In genomic region chr11:12180257-12181205, GRCh38 we compare ENCODE assay signal across 11 cellular contexts.
DNase-seq lines count a peak whose midpoint lies in the region; ATAC-seq and TF ChIP-seq lines count a peak whose summit lies in the region.
"Had no signal": no experiment of that assay in that cellular context is flagged by ENCODE, and none has a peak within 500 bp of the region (broad histone marks: within the 10 kb centered on the region; RNA-seq: fewer than 3 reads in every experiment).

No MANE protein-coding gene starts in this region.

- DNase-seq in AG04450 (ENCODE audit: low read depth, low spot score) (no peak), HK-2 (ENCODE audit: unreplicated experiment) (peak; percentile 55), brain microvascular endothelial cell (peak; percentile 74), myocyte (ENCODE audit: low read depth) (peak; percentile 41), pons (ENCODE audit: low spot score) (no peak), gastrocnemius medialis (no peak), COLO829 (ENCODE audit: low spot score) (no peak)
- DNase-seq in activated CD4-positive, alpha-beta T cell treated with anti-CD3 and anti-CD28 coated beads for 4 hours: no peak
- DNase-seq: activated naive CD8-positive, alpha-beta T cell treated with anti-CD3 and anti-CD28 coated beads, Interleukin-2, amount 50 U/mL, for 24 hours had no signal

- peaks cover 6 to 17% of the 10 kb centered on the region in 2 donors for H3K4me1 ChIP-seq in gastrocnemius medialis

- TF ChIP-seq POLR2A in gastrocnemius medialis (IDR thresholded peaks at IDR 0.05): no peak

- H3K27me3 ChIP-seq in AG04450 (ENCODE audit: control insufficient read depth, insufficient read depth, low read length) (no peaks in the 10 kb centered on the region), brain microvascular endothelial cell (replicated peaks) (no peaks in the 10 kb centered on the region), gastrocnemius medialis (no peaks in the 10 kb centered on the region)
- H3K27me3 ChIP-seq: BLaER1 treated with 17β-estradiol and CSF1 and Interleukin-3, amounts not matched to agents 10 nM and 100 nM had no signal

- intact Hi-C loops in gastrocnemius medialis (cut with DNase I; ENCODE audit: low total_unique reads): no loop called here

- H3K9me3 ChIP-seq in AG04450 (ENCODE audit: control insufficient read depth, insufficient read depth, low read length) (no peaks in the 10 kb centered on the region), gastrocnemius medialis (no peaks in the 10 kb centered on the region)
- H3K9me3 ChIP-seq: BLaER1 treated with 17β-estradiol and CSF1 and Interleukin-3, amounts not matched to agents 10 nM and 100 nM had no signal

- in situ Hi-C loops in brain microvascular endothelial cell (cut with HindIII; ENCODE audit: low pct_ligation_motif_present, low sequenced_read_pairs) (no loop called here), gastrocnemius medialis (cut with MboI; ENCODE audit: low sequenced_read_pairs in 4 of 4) (no loop called here)

- peak overlapping the region; percentile 35 for H3K27ac ChIP-seq in AG04450 (ENCODE audit: low read depth, low read length)
- H3K27ac ChIP-seq in brain microvascular endothelial cell: peak overlapping the region; percentile 99
- H3K27ac ChIP-seq in gastrocnemius medialis: no peak overlapping the region
- H3K27ac ChIP-seq: BLaER1 treated with 17β-estradiol and CSF1 and Interleukin-3, amounts not matched to agents 10 nM and 100 nM had no signal

- CTCF ChIA-PET in AG04450 (lab: Charles Lee): interaction anchor here (1.6 kb wide), 1 partner anchor 113 kb away, joined by 3 read pairs; no protein-coding TSS in a partner anchor

- ATAC-seq in gastrocnemius medialis: no peak
- ATAC-seq: activated naive CD8-positive, alpha-beta T cell treated with anti-CD3 and anti-CD28 coated beads, Interleukin-2, amount 50 U/mL, for 24 hours; WTC11 had no signal

- no peak overlapping the region for H3K4me3 ChIP-seq in AG04450 (ENCODE audit: low read depth, low read length)
- H3K4me3 ChIP-seq in brain microvascular endothelial cell (ENCODE audit: low read depth, low read length): no peak overlapping the region
- no peak overlapping the region for H3K4me3 ChIP-seq in gastrocnemius medialis
- H3K4me3 ChIP-seq: BLaER1 treated with 17β-estradiol and CSF1 and Interleukin-3, amounts not matched to agents 10 nM and 100 nM had no signal

- POLR2A ChIA-PET in AG04450 (lab: Yijun Ruan, JAX): interaction anchor here (0.5 to 0.8 kb wide), 2 partner anchors 137 to 138 kb away, joined by 3 to 4 read pairs; no protein-coding TSS in a partner anchor

- TF ChIP-seq CTCF in AG04450 (IDR thresholded peaks at IDR 0.05; ENCODE audit: low read depth, low read length): no peak
- no peak for TF ChIP-seq CTCF in brain microvascular endothelial cell (IDR thresholded peaks at IDR 0.05; ENCODE audit: low read depth, low read length, missing control alignments)
- TF ChIP-seq CTCF in gastrocnemius medialis (IDR thresholded peaks at IDR 0.05 in 4 of 5, conservative IDR thresholded peaks at IDR 0.05 in 1 of 5): no peak

- peaks cover 43% of the 10 kb centered on the region for H3K36me3 ChIP-seq in brain microvascular endothelial cell (replicated peaks)
- no peaks in the 10 kb centered on the region for H3K36me3 ChIP-seq in gastrocnemius medialis
- H3K36me3 ChIP-seq: BLaER1 treated with 17β-estradiol and CSF1 and Interleukin-3, amounts not matched to agents 10 nM and 100 nM had no signal

Comparison
In these comparisons a context has a peak if more than half of its experiments do, and no peak if none do; other contexts are left out.
1. DNase-seq: peak in HK-2 (single experiment), brain microvascular endothelial cell (single experiment) and myocyte (single experiment); none in AG04450 (single experiment), pons (single experiment), gastrocnemius medialis (0 of 2), COLO829 (single experiment) and activated CD4-positive, alpha-beta T cell treated with anti-CD3 and anti-CD28 coated beads for 4 hours (0 of 2).
2. H3K27ac ChIP-seq: peak in AG04450 (single experiment) and brain microvascular endothelial cell (single experiment); none in gastrocnemius medialis (0 of 4).